Comparison of ENCODE assay signal across 20 cellular contexts in the genomic region with DNA sequence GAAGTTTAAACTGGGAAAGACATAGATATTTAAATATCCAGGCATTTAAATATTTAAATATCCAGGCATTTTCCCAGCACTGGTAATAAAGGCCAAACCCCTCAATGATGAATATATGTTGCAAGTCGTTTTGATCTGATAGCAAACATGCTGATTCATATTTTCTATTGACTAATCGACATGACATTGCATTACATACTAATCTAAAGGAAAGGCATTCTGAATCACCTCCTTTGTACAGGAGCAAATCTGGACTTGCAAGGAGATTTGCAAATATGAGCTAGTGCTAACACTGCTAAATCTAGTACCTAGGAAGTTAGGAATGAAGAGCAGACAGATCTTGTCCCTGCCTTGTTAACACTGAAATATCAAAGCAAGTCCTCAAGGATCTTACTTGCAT.
DNase-seq lines count a peak whose midpoint lies in the region; ATAC-seq, FAIRE-seq and TF ChIP-seq lines count a peak whose summit lies in the region.
"Had no signal": no experiment of that assay in that cellular context is flagged by ENCODE, and none has a peak within 500 bp of the region (broad histone marks: within the 10 kb centered on the region; RNA-seq: fewer than 3 reads in every experiment).

No MANE protein-coding gene starts in this region.

- no peak overlapping the region for H3K4ac ChIP-seq in H9 (ENCODE audit: low read depth, low read length)

- POLR2A ChIA-PET in K562 (lab: Yijun Ruan, JAX) = no interaction called here

- H3K27me3 ChIP-seq in K562 (ENCODE audit: control insufficient read depth in 2 of 2, insufficient read depth in 2 of 2, low read length in 2 of 2) = no peaks in the 10 kb centered on the region
- H3K27me3 ChIP-seq in foreskin keratinocyte = no peaks in the 10 kb centered on the region
- no peaks in the 10 kb centered on the region for H3K27me3 ChIP-seq in H9 (ENCODE audit: insufficient read depth, low read length)
- no peaks in the 10 kb centered on the region for H3K27me3 ChIP-seq in gastroesophageal sphincter
- H3K27me3 ChIP-seq: ascending aorta, dorsolateral prefrontal cortex, tibial nerve had no signal

- no peak for TF ChIP-seq CTCF in K562 (IDR thresholded peaks at IDR 0.05 in 2 of 3, conservative IDR thresholded peaks at IDR 0.05 in 1 of 3; ENCODE audit: insufficient read depth in 2 of 3, low read depth in 1 of 3, low read length in 3 of 3)
- no peak for TF ChIP-seq CTCF in foreskin keratinocyte (conservative IDR thresholded peaks at IDR 0.05)
- no peak for TF ChIP-seq CTCF in H9 (conservative IDR thresholded peaks at IDR 0.05)
- TF ChIP-seq CTCF in gastroesophageal sphincter (IDR thresholded peaks at IDR 0.05) = no peak

- H2AFZ ChIP-seq in K562 (ENCODE audit: low read depth, low read length) (no peak overlapping the region), H9 (ENCODE audit: low read length) (no peak overlapping the region)
- H2AFZ ChIP-seq: parathyroid adenoma had no signal

- H3K9ac ChIP-seq in K562 (ENCODE audit: insufficient read depth in 1 of 2, low read depth in 2 of 2, low read length in 2 of 2) = no peak overlapping the region
- no peak overlapping the region for H3K9ac ChIP-seq in H9 (ENCODE audit: extremely low read depth, insufficient read length, low read length)
- H3K9ac ChIP-seq: parathyroid adenoma had no signal

- H2BK15ac ChIP-seq in H9 (ENCODE audit: low read depth, low read length) = no peak overlapping the region

- H3K79me1 ChIP-seq in H9 (ENCODE audit: insufficient read depth, low read depth, low read length, poor library complexity, severe bottlenecking) = no peaks in the 10 kb centered on the region

- H3K4me3 Mint-ChIP-seq in H9 = no peak overlapping the region
- H3K4me3 Mint-ChIP-seq: B cell; T-helper 2 cell treated with Interferon-gamma antibody and Interleukin-4, amounts not matched to agents 5 μg/mL and 100 μg/mL, for 36 hours had no signal

- no peak overlapping the region for H3K4me3 ChIP-seq in K562
- no peak overlapping the region for H3K4me3 ChIP-seq in gastroesophageal sphincter
- H3K4me3 ChIP-seq: ascending aorta, dorsolateral prefrontal cortex, tibial nerve had no signal

- H3K4me2 ChIP-seq in K562 (ENCODE audit: insufficient read depth, low read length) = no peak overlapping the region
- H3K4me2 ChIP-seq in H9 (ENCODE audit: insufficient read depth, insufficient read length, low read length) = no peak overlapping the region

- H4K8ac ChIP-seq in H9 (replicated peaks; ENCODE audit: insufficient read length, low read depth, low read length) = no peak overlapping the region

- in situ Hi-C loops in K562 (cut with MboI) = loop anchor here (5.0 to 25.0 kb wide), 2 partner anchors 647 to 827 kb away; no protein-coding TSS in a partner anchor

- no peaks in the 10 kb centered on the region for H3K4me1 ChIP-seq in K562 (replicated peaks in 1 of 2; ENCODE audit: control insufficient read depth in 2 of 2, insufficient read depth in 2 of 2, low read length in 2 of 2)
- H3K4me1 ChIP-seq in foreskin keratinocyte = peaks cover 9% of the 10 kb centered on the region
- no peaks in the 10 kb centered on the region; the same call in 1 of the 2 replicates for H3K4me1 ChIP-seq in H9 (ENCODE audit: insufficient read depth, low read length)
- no peaks in the 10 kb centered on the region for H3K4me1 ChIP-seq in gastroesophageal sphincter
- H3K4me1 ChIP-seq: ascending aorta, parathyroid adenoma, tibial nerve had no signal

- intact Hi-C loops in K562 (cut with micrococcal nuclease) = loop anchor here (1.0 to 10.0 kb wide), 6 partner anchors 55 to 902 kb away; no protein-coding TSS in a partner anchor

- no peaks in the 10 kb centered on the region for H3K23me2 ChIP-seq in H9 (ENCODE audit: insufficient read length, low read depth, low read length, poor library complexity, severe bottlenecking)

- no peak overlapping the region for H2BK5ac ChIP-seq in H9 (ENCODE audit: insufficient read length, low read length)

- H3K9me3 Mint-ChIP-seq in H9 = no peaks in the 10 kb centered on the region
- H3K9me3 Mint-ChIP-seq: activated T-helper 2 cell treated with anti-CD3 and anti-CD28 coated beads, Interferon-gamma antibody, Interleukin-2, Interleukin-4, amounts not matched to agents 10 μg/mL and 5 μg/mL and 100 μg/mL, durations not matched to agents 14 hours and 24 hours and 36 hours; T-helper 2 cell treated with Interferon-gamma antibody and Interleukin-4, amounts not matched to agents 5 μg/mL and 100 μg/mL, for 36 hours had no signal

- no peak overlapping the region for H3K23ac ChIP-seq in H9 (ENCODE audit: insufficient read length, low read depth, low read length)

- FAIRE-seq in K562 (lab: Jason Lieb, UNC) = no peak
- FAIRE-seq: kidney, RCC 7860 had no signal

- H2BK20ac ChIP-seq in H9 (ENCODE audit: low read depth, low read length, poor library complexity, severe bottlenecking) = no peak overlapping the region

- no peak overlapping the region for H2AK5ac ChIP-seq in H9 (ENCODE audit: insufficient read length, low read length)

- H3K27ac Mint-ChIP-seq in H9 = no peak overlapping the region
- H3K27ac Mint-ChIP-seq: activated T-helper 2 cell treated with anti-CD3 and anti-CD28 coated beads, Interferon-gamma antibody, Interleukin-2, Interleukin-4, amounts not matched to agents 10 μg/mL and 5 μg/mL and 100 μg/mL, durations not matched to agents 14 hours and 24 hours and 36 hours; T-helper 2 cell treated with Interferon-gamma antibody and Interleukin-4, amounts not matched to agents 5 μg/mL and 100 μg/mL, for 36 hours had no signal

- TF ChIP-seq POLR2A in K562 (conservative IDR thresholded peaks at IDR 0.05) (no peak), gastroesophageal sphincter (IDR thresholded peaks at IDR 0.05) (no peak)

- H3K36me3 ChIP-seq in K562 (ENCODE audit: control insufficient read depth, insufficient read depth, low read length) = no peaks in the 10 kb centered on the region
- H3K36me3 ChIP-seq in gastroesophageal sphincter = no peaks in the 10 kb centered on the region
- H3K36me3 ChIP-seq: ascending aorta, tibial nerve had no signal

- H3K9me3 ChIP-seq in K562 (replicated peaks; ENCODE audit: control insufficient read depth, insufficient read depth, low read depth, low read length) (no peaks in the 10 kb centered on the region), H9 (ENCODE audit: control insufficient read depth, low read depth, low read length) (no peaks in the 10 kb centered on the region), gastroesophageal sphincter (no peaks in the 10 kb centered on the region)
- H3K9me3 ChIP-seq: ascending aorta, tibial nerve had no signal

- ATAC-seq in K562 = no peak
- ATAC-seq in foreskin keratinocyte = peak; percentile 96
- no peak for ATAC-seq in gastroesophageal sphincter

- H3K27me3 Mint-ChIP-seq in H9 (ENCODE audit: low read depth) = no peaks in the 10 kb centered on the region
- H3K27me3 Mint-ChIP-seq: B cell had no signal

- no peak overlapping the region for H4K5ac ChIP-seq in H9 (ENCODE audit: insufficient read length, low read depth, low read length)

- TF ChIP-seq RAD21 in K562 (CRISPR knock-in tag; conservative IDR thresholded peaks at IDR 0.05 in 1 of 2, IDR thresholded peaks at IDR 0.05 in 1 of 2) = no peak

- H3K56ac ChIP-seq in H9 (ENCODE audit: insufficient read length, low read depth, low read length) = no peak overlapping the region

- no peaks in the 10 kb centered on the region for H3K36me3 Mint-ChIP-seq in H9 (ENCODE audit: insufficient read depth in 1 of 3, low read depth in 3 of 3)

- H4K20me1 ChIP-seq in K562 (replicated peaks; ENCODE audit: control insufficient read depth, insufficient read depth, low read length) (no peaks in the 10 kb centered on the region), H9 (ENCODE audit: control insufficient read depth, insufficient read depth, insufficient read length) (no peaks in the 10 kb centered on the region)

- no peak overlapping the region for H2BK12ac ChIP-seq in H9 (ENCODE audit: insufficient read length, low read depth, low read length)

- no peaks in the 10 kb centered on the region for H3K79me2 ChIP-seq in K562 (ENCODE audit: control insufficient read depth, insufficient read depth, low read length)
- H3K79me2 ChIP-seq in H9 (ENCODE audit: insufficient read depth, low read length) = no peaks in the 10 kb centered on the region
- H3K79me2 ChIP-seq: parathyroid adenoma had no signal

- no peaks in the 10 kb centered on the region for H3K9me1 ChIP-seq in K562 (ENCODE audit: control insufficient read depth, insufficient read depth, low read length)

- CTCF ChIA-PET in K562 (lab: Yijun Ruan, JAX; ENCODE audit: low intra/inter-chr PET ratio) = interaction anchor here (1.2 to 2.1 kb wide), 2 partner anchors 646 to 836 kb away, joined by 3 to 11 read pairs; no protein-coding TSS in a partner anchor

- H2BK120ac ChIP-seq in H9 (ENCODE audit: low read depth, low read length, poor library complexity, severe bottlenecking) = no peak overlapping the region

- H3K4me1 Mint-ChIP-seq in H9 = peaks cover 0 to 3% of the 10 kb centered on the region in 2 experiments; a peak in 2 of 4 replicates

- no peak overlapping the region for H3K14ac ChIP-seq in H9 (ENCODE audit: insufficient read depth, low read length)

- H3K18ac ChIP-seq in H9 (ENCODE audit: insufficient read length, low read depth, low read length) = no peak overlapping the region

- WGBS in K562 (ENCODE audit: insufficient coverage, low coverage, missing lambda C conversion rate) = 0% methylated on average over 2 of the region's 2 CpGs
- no CpG with 5 or more reads among the region's 2 CpGs for WGBS in H9 (ENCODE audit: extremely low coverage, insufficient read length, low lambda C conversion rate)
- 66 to 78% methylated on average over 2 of the region's 2 CpGs for WGBS in gastroesophageal sphincter (ENCODE audit: low coverage in 1 of 2), 2 donors

- H3T11ph ChIP-seq in H9 (ENCODE audit: low read length) = no peak overlapping the region

- BruUV-seq in K562 (replicated peaks; lab: Mats Ljungman, UMichigan) = no TSS peak

- no peak overlapping the region for H3K27ac ChIP-seq in K562 (ENCODE audit: extremely low read depth, low read depth, low read length)
- peak overlapping the region; percentile 46 for H3K27ac ChIP-seq in foreskin keratinocyte
- H3K27ac ChIP-seq in H9 (ENCODE audit: insufficient read length, low read depth, low read length) = no peak overlapping the region
- no peak overlapping the region for H3K27ac ChIP-seq in gastroesophageal sphincter
- H3K27ac ChIP-seq: ascending aorta, dorsolateral prefrontal cortex, parathyroid adenoma, tibial nerve had no signal

- DNase-seq in COLO829 (ENCODE audit: low spot score) (peak; percentile 15), NAMALWA (ENCODE audit: low spot score) (peak; percentile 3), K562 (ENCODE audit: extremely low read depth in 1 of 4, low spot score in 3 of 4) (peak in 1 of 4 experiments; percentile 3), foreskin keratinocyte (peak; percentile 92 to 97), H9 (no peak), UCSD-AML1 (lab: John Stamatoyannopoulos, UW; ENCODE audit: unreplicated experiment) (no peak), islet precursor cell (no peak)
- DNase-seq: activated CD4-positive, alpha-beta T cell treated with anti-CD3 and anti-CD28 coated beads, Interleukin-2, amount 50 U/mL, for 48 hours; DMS153; dorsolateral prefrontal cortex; kidney; NCI-H1417 treated with DMSO at 0.1 percent for 48 hours had no signal

- H4K91ac ChIP-seq in H9 (ENCODE audit: insufficient read length, low read depth, low read length) = no peak overlapping the region

- no peak for TF ChIP-seq EP300 in K562 (IDR thresholded peaks at IDR 0.05; ENCODE audit: low read length)
- no peak for TF ChIP-seq EP300 in gastroesophageal sphincter (IDR thresholded peaks at IDR 0.05)

Comparison
In these comparisons a context has a peak if more than half of its experiments do, and no peak if none do; other contexts are left out.
1. DNase-seq: peak in COLO829 (single experiment), NAMALWA (single experiment) and foreskin keratinocyte (2 of 2); none in H9 (single experiment), UCSD-AML1 (single experiment) and islet precursor cell (single experiment).